In the genomic region with DNA sequence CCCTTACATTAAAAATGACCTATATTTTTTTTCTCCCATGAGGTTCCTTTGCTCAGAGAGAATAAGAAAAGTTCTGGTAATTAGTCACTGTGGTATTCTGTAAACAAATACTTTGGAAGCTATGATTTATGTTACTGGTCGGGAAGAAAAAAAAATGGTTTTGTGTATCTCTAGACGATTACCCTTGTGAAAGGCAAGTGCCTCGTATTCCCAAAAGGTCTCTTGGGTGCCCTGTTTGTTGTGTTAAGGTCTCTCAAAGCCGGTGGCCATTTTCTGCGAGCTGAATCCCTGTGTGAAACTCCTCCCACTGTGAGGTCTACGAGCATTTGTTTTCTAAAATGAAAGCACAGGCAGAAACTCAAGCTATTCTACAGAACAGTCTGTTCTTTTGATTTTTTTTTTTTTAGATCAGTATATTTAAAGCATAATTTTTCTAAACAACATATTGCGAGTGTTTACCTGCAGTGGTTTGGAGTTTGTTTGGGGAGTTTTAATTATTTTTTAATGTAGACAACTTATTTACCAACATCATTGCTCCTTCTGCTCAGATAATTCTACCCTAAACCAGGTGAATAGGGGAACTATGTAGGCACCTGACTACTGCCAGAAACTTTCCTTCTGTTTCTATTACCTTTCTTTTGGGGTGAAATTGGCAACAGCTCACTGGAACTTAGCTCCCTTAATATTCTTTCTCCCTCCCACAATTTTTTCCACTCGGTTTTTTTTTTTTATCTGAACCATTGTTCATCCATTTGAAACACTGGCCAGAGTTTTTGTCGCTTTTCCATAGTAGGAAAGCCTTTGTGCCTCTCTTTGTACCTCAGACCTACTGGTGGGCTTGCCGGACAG, we compare ENCODE assay signal across 8 cellular contexts. TPM values are rescaled to one million over a fixed set of nuclear protein-coding genes. Genes with fewer than 3 reads are reported as not detected.
DNase-seq lines count a peak whose midpoint lies in the region; ATAC-seq, FAIRE-seq and TF ChIP-seq lines count a peak whose summit lies in the region.

No MANE protein-coding gene starts in this region.

- peak overlapping the region; percentile 79 for H3K4me3 Mint-ChIP-seq in activated T-cell treated with anti-CD3 and anti-CD28 coated beads, Interleukin-2, amount 50 U/mL, for 4 hours
- peak overlapping the region; percentile 56 to 82 (median 81) for H3K4me3 Mint-ChIP-seq in nephron

- H3K4me1 ChIP-seq in esophagus squamous epithelium (peaks cover 27 to 94% (median 55%) of the 10 kb centered on the region in 3 donors), vagina (peaks cover 92% of the 10 kb centered on the region)

- intact Hi-C loops in esophagus squamous epithelium (cut with DNase I) = no loop called here
- intact Hi-C loops in vagina (cut with DNase I) = loop anchor here (10.0 kb wide), 1 partner anchor 48 kb away; a partner anchor contains a TSS

- TF ChIP-seq POLR2A in esophagus squamous epithelium (IDR thresholded peaks at IDR 0.05) = peak in 1 of 4 donors; percentile 54
- TF ChIP-seq POLR2A in vagina (IDR thresholded peaks at IDR 0.05) = peak in 1 of 2 donors; percentile 20

- H3K27ac ChIP-seq in esophagus squamous epithelium (peak overlapping the region; percentile 87 to 97 (median 94)), vagina (peak overlapping the region; percentile 98)

- no peaks in the 10 kb centered on the region for H3K9me3 Mint-ChIP-seq in activated T-cell treated with anti-CD3 and anti-CD28 coated beads, Interleukin-2, amount 50 U/mL, for 4 hours
- H3K9me3 Mint-ChIP-seq in nephron = no peaks in the 10 kb centered on the region

- 3% methylated on average over 9 to 10 of the region's 10 CpGs for WGBS in esophagus squamous epithelium, 2 donors

- no peaks in the 10 kb centered on the region for H3K27me3 ChIP-seq in esophagus squamous epithelium
- no peaks in the 10 kb centered on the region for H3K27me3 ChIP-seq in vagina

- peaks cover 82% of the 10 kb centered on the region for H3K4me1 Mint-ChIP-seq in activated T-cell treated with anti-CD3 and anti-CD28 coated beads, Interleukin-2, amount 50 U/mL, for 4 hours (ENCODE audit: low read depth)
- peaks cover 63% of the 10 kb centered on the region for H3K4me1 Mint-ChIP-seq in nephron

- H3K4me3 ChIP-seq in esophagus squamous epithelium (peak overlapping the region; percentile 26 to 55 (median 40)), vagina (peak overlapping the region; percentile 38 to 39)

- DNase-seq in NCI-H2171 treated with DMSO at 0.1 percent for 48 hours (lab: John Stamatoyannopoulos, UW) (peak; percentile 37), esophagus squamous epithelium (lab: John Stamatoyannopoulos, UW) (peak; percentile 8), vagina (ENCODE audit: extremely low spot score in 2 of 2) (no peak), UCSD-AML1 (lab: John Stamatoyannopoulos, UW; ENCODE audit: unreplicated experiment) (no peak)
- no peak for DNase-seq in activated T-cell treated with anti-CD3 and anti-CD28 coated beads, Interleukin-2, amount 50 U/mL, for 4 hours

- H3K9me3 ChIP-seq in esophagus squamous epithelium (no peaks in the 10 kb centered on the region), vagina (no peaks in the 10 kb centered on the region)

- peak overlapping the region; percentile 97 to 100 (median 99) for H3K27ac Mint-ChIP-seq in nephron

- peaks cover 0 to 60% (median 0%) of the 10 kb centered on the region in 3 donors for H3K36me3 ChIP-seq in esophagus squamous epithelium
- H3K36me3 ChIP-seq in vagina = peaks cover 0 to 9% of the 10 kb centered on the region in 2 donors

- peak; percentile 52 for ATAC-seq in GM19043 (IDR thresholded peaks at IDR 0.05; ENCODE audit: low read depth, unreplicated experiment)
- ATAC-seq in activated T-cell treated with anti-CD3 and anti-CD28 coated beads, Interleukin-2, amount 50 U/mL, for 4 hours = peak in 1 of 2 donors; percentile 21

- H3K27me3 Mint-ChIP-seq in activated T-cell treated with anti-CD3 and anti-CD28 coated beads, Interleukin-2, amount 50 U/mL, for 4 hours (ENCODE audit: low read depth) = no peaks in the 10 kb centered on the region
- H3K27me3 Mint-ChIP-seq in nephron (ENCODE audit: low read depth) = no peaks in the 10 kb centered on the region

- peak; percentile 41 for FAIRE-seq in A204.1 (lab: Jason Lieb, UNC)

- TF ChIP-seq CTCF in esophagus squamous epithelium (IDR thresholded peaks at IDR 0.05) (no peak), nephron (IDR thresholded peaks at IDR 0.05; ENCODE audit: unreplicated experiment in 3 of 3) (no peak), vagina (IDR thresholded peaks at IDR 0.05) (no peak)

- H3K36me3 Mint-ChIP-seq in activated T-cell treated with anti-CD3 and anti-CD28 coated beads, Interleukin-2, amount 50 U/mL, for 4 hours (ENCODE audit: insufficient read depth) = peaks cover 27% of the 10 kb centered on the region
- H3K36me3 Mint-ChIP-seq in nephron (ENCODE audit: low read depth) = peaks cover 54% of the 10 kb centered on the region

RNA-seq across cellular contexts. Expression of a gene that starts 44.0 kb away (rescaled TPM):
- total RNA-seq in activated T-cell treated with anti-CD3 and anti-CD28 coated beads, Interleukin-2, amount 50 U/mL, for 4 hours = 10 to 100 TPM; 15.4 to 22.5 (median 21.0) TPM
- total RNA-seq in esophagus squamous epithelium (10 to 100 TPM; 15.6 to 54.4 (median 33.1) TPM), vagina (88.6 TPM)

Comparison
In these comparisons a context has a peak if more than half of its experiments do, and no peak if none do; other contexts are left out.
1. DNase-seq: peak in NCI-H2171 treated with DMSO at 0.1 percent for 48 hours (single experiment) and esophagus squamous epithelium (single experiment); none in activated T-cell treated with anti-CD3 and anti-CD28 coated beads, Interleukin-2, amount 50 U/mL, for 4 hours (single experiment), vagina (0 of 2) and UCSD-AML1 (single experiment).